19 cellular contexts compared by ENCODE assay signal in genomic region chr2:109450574-109451265, GRCh38.
DNase-seq lines count a peak whose midpoint lies in the region; ATAC-seq, FAIRE-seq and TF ChIP-seq lines count a peak whose summit lies in the region.
"Had no signal": no experiment of that assay in that cellular context is flagged by ENCODE, and none has a peak within 500 bp of the region (broad histone marks: within the 10 kb centered on the region; RNA-seq: fewer than 3 reads in every experiment).

No MANE protein-coding gene starts in this region.

- no peaks in the 10 kb centered on the region for H3K4me1 Mint-ChIP-seq in T-helper 17 cell

- peaks cover 17% of the 10 kb centered on the region for H3K27me3 Mint-ChIP-seq in T-helper 17 cell

- no peak overlapping the region for H3K27ac Mint-ChIP-seq in T-helper 17 cell
- H3K27ac Mint-ChIP-seq: activated naive CD4-positive, alpha-beta T cell treated with anti-CD3 and anti-CD28 coated beads, Interleukin-2, amount 10 ng/mL, durations not matched to agents 7 days and 5 days; nephron had no signal

- 79 to 86% (median 84%) methylated on average over 9 to 12 of the region's 12 CpGs for WGBS in spleen, 5 donors
- WGBS in esophagus squamous epithelium, 2 donors: 42 to 56% methylated on average over 3 to 6 of the region's 12 CpGs

- intact Hi-C loops in left ventricle myocardium superior (cut with micrococcal nuclease) (no loop called here), spleen (cut with DNase I; ENCODE audit: low total_unique reads) (no loop called here), esophagus squamous epithelium (cut with DNase I) (no loop called here)

- H3K9me3 ChIP-seq in spleen (peaks cover 0 to 1% (median 0%) of the 10 kb centered on the region in 8 donors), T-helper 17 cell (ENCODE audit: control insufficient read depth, low read length, poor library complexity, severe bottlenecking) (no peaks in the 10 kb centered on the region), esophagus squamous epithelium (no peaks in the 10 kb centered on the region)
- H3K9me3 ChIP-seq: upper lobe of left lung had no signal

- H3K4me3 ChIP-seq in spleen (no peak overlapping the region), esophagus squamous epithelium (no peak overlapping the region)
- H3K4me3 ChIP-seq: upper lobe of left lung had no signal

- no peak overlapping the region for H3K27ac ChIP-seq in spleen
- H3K27ac ChIP-seq in esophagus squamous epithelium: no peak overlapping the region
- H3K27ac ChIP-seq: upper lobe of left lung had no signal

- peaks cover 0 to 13% (median 0%) of the 10 kb centered on the region in 6 donors for H3K36me3 ChIP-seq in spleen
- peaks cover 0 to 22% (median 0%) of the 10 kb centered on the region in 3 donors for H3K36me3 ChIP-seq in esophagus squamous epithelium

- no peak overlapping the region for H3K4me3 Mint-ChIP-seq in T-helper 17 cell
- H3K4me3 Mint-ChIP-seq: activated naive CD4-positive, alpha-beta T cell treated with anti-CD3 and anti-CD28 coated beads, Interleukin-2, amount 10 ng/mL, durations not matched to agents 7 days and 5 days; nephron had no signal

- no peaks in the 10 kb centered on the region for H3K36me3 Mint-ChIP-seq in T-helper 17 cell (ENCODE audit: low read depth)
- H3K36me3 Mint-ChIP-seq: activated naive CD4-positive, alpha-beta T cell treated with anti-CD3 and anti-CD28 coated beads, Interleukin-2, amount 10 ng/mL, durations not matched to agents 7 days and 5 days had no signal

- DNase-seq in HTR-8/SVneo (ENCODE audit: insufficient read length, low spot score): no peak
- DNase-seq in cerebellum (ENCODE audit: low spot score): peak; percentile 47
- DNase-seq in left ventricle myocardium superior: peak; percentile 63
- peak; percentile 51 for DNase-seq in spleen
- no peak for DNase-seq in germinal center (ENCODE audit: low spot score)
- DNase-seq in NCI-H128 (lab: John Stamatoyannopoulos, UW; ENCODE audit: unreplicated experiment): no peak
- DNase-seq in T-helper 17 cell: no peak
- DNase-seq in esophagus squamous epithelium (lab: John Stamatoyannopoulos, UW): no peak
- DNase-seq: activated CD4-positive, alpha-beta T cell treated with anti-CD3 and anti-CD28 coated beads, Interleukin-2, amount 50 U/mL, for 4 hours; activated naive CD4-positive, alpha-beta T cell treated with anti-CD3 and anti-CD28 coated beads, Interleukin-2, amount 10 ng/mL, durations not matched to agents 7 days and 5 days; activated T-cell treated with anti-CD3 and anti-CD28 coated beads for 4 hours; mesendoderm; NCI-H1930; NK-92 treated with Interleukin-12 subunit alpha and Interleukin-12 subunit beta, amount 100 ng/mL, for 24 hours; stimulated activated CD4-positive, alpha-beta T cell treated with anti-CD3 and anti-CD28 coated beads, Interleukin-15, amount 100 ng/mL, for 24 hours; stimulated activated naive CD4-positive, alpha-beta T cell; upper lobe of left lung had no signal

- TF ChIP-seq CTCF in spleen (IDR thresholded peaks at IDR 0.05 in 8 of 11, conservative IDR thresholded peaks at IDR 0.05 in 3 of 11) (no peak), esophagus squamous epithelium (IDR thresholded peaks at IDR 0.05) (no peak)

- TF ChIP-seq POLR2A in spleen (IDR thresholded peaks at IDR 0.05) (no peak), esophagus squamous epithelium (IDR thresholded peaks at IDR 0.05) (no peak)

- H3K4me1 ChIP-seq in spleen (no peaks in the 10 kb centered on the region), esophagus squamous epithelium (peaks cover 4 to 40% (median 7%) of the 10 kb centered on the region in 3 donors)

- FAIRE-seq in HTR-8/SVneo (lab: Jason Lieb, UNC): peak; percentile 40
- FAIRE-seq: islet of Langerhans had no signal

- ATAC-seq in left ventricle myocardium superior (peak; percentile 53), T-helper 17 cell (no peak)

- H3K27me3 ChIP-seq in spleen (replicated peaks in 1 of 7) (no peaks in the 10 kb centered on the region), esophagus squamous epithelium (peaks cover 0 to 1% (median 0%) of the 10 kb centered on the region in 4 donors)
- H3K27me3 ChIP-seq: upper lobe of left lung had no signal

Comparison
In these comparisons a context has a peak if more than half of its experiments do, and no peak if none do; other contexts are left out.
1. DNase-seq: peak in cerebellum (single experiment), left ventricle myocardium superior (single experiment) and spleen (single experiment); none in HTR-8/SVneo (single experiment), germinal center (single experiment), NCI-H128 (single experiment), T-helper 17 cell (0 of 3) and esophagus squamous epithelium (single experiment).